In genomic region chr1:224427346-224427745, GRCh38 we compare ENCODE assay signal across 12 cellular contexts. TPM values are rescaled to one million over a fixed set of nuclear protein-coding genes. Genes with fewer than 3 reads are reported as not detected.
DNase-seq lines count a peak whose midpoint lies in the region; ATAC-seq and TF ChIP-seq lines count a peak whose summit lies in the region.
"Had no signal": no experiment of that assay in that cellular context is flagged by ENCODE, and none has a peak within 500 bp of the region (broad histone marks: within the 10 kb centered on the region; RNA-seq: fewer than 3 reads in every experiment).

No MANE protein-coding gene starts in this region.

- H3K4me3 Mint-ChIP-seq in osteocyte (ENCODE audit: unreplicated experiment): peak overlapping the region; percentile 36
- H3K4me3 Mint-ChIP-seq: activated B cell treated with CpG ODN at 0.5 μM for 24 hours; activated naive CD4-positive, alpha-beta T cell treated with anti-CD3 and anti-CD28 coated beads, Interleukin-2, amount 10 ng/mL, durations not matched to agents 7 days and 5 days had no signal

- peaks cover 55% of the 10 kb centered on the region for H3K36me3 Mint-ChIP-seq in osteocyte (ENCODE audit: unreplicated experiment)

- no peaks in the 10 kb centered on the region for H3K9me3 ChIP-seq in MG63
- H3K9me3 ChIP-seq: prostate gland had no signal

- H3K9me3 Mint-ChIP-seq in osteocyte (ENCODE audit: unreplicated experiment): no peaks in the 10 kb centered on the region
- H3K9me3 Mint-ChIP-seq: activated B cell treated with CpG ODN at 0.5 μM for 24 hours; activated naive CD4-positive, alpha-beta T cell treated with anti-CD3 and anti-CD28 coated beads, Interleukin-2, amount 10 ng/mL, durations not matched to agents 7 days and 5 days had no signal

- peak overlapping the region; percentile 86 for H3K27ac Mint-ChIP-seq in osteocyte (ENCODE audit: unreplicated experiment)
- H3K27ac Mint-ChIP-seq: activated B cell treated with CpG ODN at 0.5 μM for 24 hours; activated naive CD4-positive, alpha-beta T cell treated with anti-CD3 and anti-CD28 coated beads, Interleukin-2, amount 10 ng/mL, durations not matched to agents 7 days and 5 days had no signal

- ATAC-seq in GM19328 (IDR thresholded peaks at IDR 0.05; ENCODE audit: unreplicated experiment) (no peak), HG03442 (IDR thresholded peaks at IDR 0.05; ENCODE audit: unreplicated experiment) (no peak)
- ATAC-seq: esophagus mucosa had no signal

- H3K27me3 ChIP-seq in MG63: no peaks in the 10 kb centered on the region

- H3K4me3 ChIP-seq in MG63 (no peak overlapping the region), choroid plexus epithelial cell (ENCODE audit: low read depth, low read length) (no peak overlapping the region)
- H3K4me3 ChIP-seq: prostate gland had no signal

- DNase-seq in EL: peak; percentile 80
- peak; percentile 59 for DNase-seq in MG63
- peak; percentile 78 for DNase-seq in choroid plexus epithelial cell (ENCODE audit: low read depth)
- no peak for DNase-seq in osteocyte (ENCODE audit: extremely low spot score, unreplicated experiment)
- DNase-seq in NCI-H2196 (lab: John Stamatoyannopoulos, UW; ENCODE audit: unreplicated experiment): no peak
- no peak for DNase-seq in glomerular visceral epithelial cell (ENCODE audit: extremely low spot score)
- DNase-seq: activated B cell treated with CpG ODN at 0.5 μM for 24 hours; activated naive CD4-positive, alpha-beta T cell treated with anti-CD3 and anti-CD28 coated beads, Interleukin-2, amount 10 ng/mL, durations not matched to agents 7 days and 5 days had no signal

- no peaks in the 10 kb centered on the region for H3K27me3 Mint-ChIP-seq in osteocyte (ENCODE audit: unreplicated experiment)
- H3K27me3 Mint-ChIP-seq: activated B cell treated with CpG ODN at 0.5 μM for 24 hours; activated naive CD4-positive, alpha-beta T cell treated with anti-CD3 and anti-CD28 coated beads, Interleukin-2, amount 10 ng/mL, durations not matched to agents 7 days and 5 days had no signal

- H3K36me3 ChIP-seq in MG63: peaks cover 72% of the 10 kb centered on the region

- peaks cover 59% of the 10 kb centered on the region for H3K4me1 Mint-ChIP-seq in osteocyte (ENCODE audit: unreplicated experiment)

- TF ChIP-seq CTCF in choroid plexus epithelial cell (conservative IDR thresholded peaks at IDR 0.05; ENCODE audit: low read depth, low read length): no peak
- no peak for TF ChIP-seq CTCF in osteocyte (IDR thresholded peaks at IDR 0.05)

RNA-seq across cellular contexts. Expression of gene WDR26, which starts 7.3 kb away (rescaled TPM):
- total RNA-seq in MG63 (2014; rRNA removed; shearing (Covaris generic); ENCODE audit: low replicate concordance): 33.5 and 37.1 TPM in 2 replicates
- 106 and 111 TPM in 2 replicates for total RNA-seq in osteocyte

Comparison
In these comparisons a context has a peak if more than half of its experiments do, and no peak if none do; other contexts are left out.
1. DNase-seq: peak in EL (single experiment), MG63 (single experiment) and choroid plexus epithelial cell (single experiment); none in osteocyte (single experiment), NCI-H2196 (single experiment) and glomerular visceral epithelial cell (single experiment).